Comparison of ENCODE assay signal across 8 cellular contexts in the genomic region with DNA sequence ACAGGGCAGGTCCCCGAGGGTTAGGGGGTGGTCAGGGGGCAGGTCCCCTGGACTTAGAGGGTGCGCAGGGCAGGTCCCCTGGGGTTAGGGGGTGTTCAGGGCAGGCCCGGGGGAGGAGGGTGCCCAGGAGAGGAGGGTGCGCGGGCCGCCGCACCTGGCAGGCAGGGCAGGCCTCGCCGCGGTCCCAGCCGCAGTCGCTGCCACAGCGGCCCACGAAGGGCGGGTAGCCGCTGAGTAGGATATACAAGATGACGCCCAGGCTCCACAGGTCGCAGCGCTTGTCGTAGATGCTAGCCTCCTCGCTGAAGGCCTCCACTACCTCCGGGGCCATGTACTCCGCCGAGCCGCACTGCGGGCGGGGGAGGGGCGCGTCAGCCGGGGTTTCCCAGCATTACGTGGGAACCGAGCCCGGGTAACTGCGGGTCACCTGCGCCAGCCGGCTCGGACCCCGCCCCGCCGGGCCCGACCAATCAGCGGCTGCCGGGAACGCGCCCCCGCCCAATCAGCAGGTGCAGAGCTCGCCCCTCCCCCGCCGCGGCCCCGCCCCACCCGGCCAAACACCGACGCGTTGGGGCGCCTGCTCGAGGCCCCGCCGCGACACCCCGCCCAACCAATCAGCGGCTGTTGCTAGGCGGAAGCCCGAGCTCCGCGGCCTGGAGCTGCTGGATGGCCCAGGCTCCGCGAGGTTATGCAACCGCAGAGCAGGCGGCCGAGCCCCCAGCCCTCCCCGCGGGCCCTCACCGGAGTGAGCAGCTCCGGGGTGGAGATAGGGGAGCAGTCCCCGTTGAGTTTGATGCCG. TPM values are rescaled to one million over a fixed set of nuclear protein-coding genes. Genes with fewer than 3 reads are reported as not detected.
A peak's percentile ranks its signal among the peaks of the same experiment; 100 is the strongest.
DNase-seq lines count a peak whose midpoint lies in the region; ATAC-seq and TF ChIP-seq lines count a peak whose summit lies in the region.

No MANE protein-coding gene starts in this region.

- peaks cover 5 to 32% of the 10 kb centered on the region in 2 donors for H3K4me1 Mint-ChIP-seq in natural killer cell

- no peaks in the 10 kb centered on the region for H3K9me3 Mint-ChIP-seq in natural killer cell

- CTCF ChIA-PET in Panc1 (lab: Charles Lee) = no interaction called here

- peak overlapping the region; percentile 77 for H3K27ac ChIP-seq in Panc1 (ENCODE audit: low read length)

- no peaks in the 10 kb centered on the region; the same call in 1 of the 2 replicates for H3K36me3 ChIP-seq in Panc1 (ENCODE audit: control insufficient read depth, insufficient read depth, low read length)

- DNase-seq in Caki2 (ENCODE audit: low read depth) = peak; percentile 85
- peak; percentile 85 for DNase-seq in KBM-7
- no peak for DNase-seq in Panc1 (ENCODE audit: low read depth, low spot score)
- peak; percentile 99 for DNase-seq in activated T-helper 9 cell treated with anti-CD3 and anti-CD28 coated beads, Interleukin-2, amount 50 U/mL, for 16 hours (ENCODE audit: low read depth)
- DNase-seq in fibroblast of peridontal ligament (ENCODE audit: extremely low read depth) = peak; percentile 67
- DNase-seq in natural killer cell = peak; percentile 100
- DNase-seq in stimulated activated naive CD4-positive, alpha-beta T cell (lab: John Stamatoyannopoulos, UW) = peak; percentile 97 to 100 (median 99)

- peak overlapping the region; percentile 91 to 95 for H3K27ac Mint-ChIP-seq in natural killer cell

- H3K4me1 ChIP-seq in Panc1 (ENCODE audit: control insufficient read depth, insufficient read depth, low read length) = peaks cover 41% of the 10 kb centered on the region

- no peaks in the 10 kb centered on the region for H3K9me3 ChIP-seq in Panc1 (ENCODE audit: control insufficient read depth, insufficient read depth, low read depth, low read length)

- in situ Hi-C loops in Caki2 (cut with HindIII; ENCODE audit: low pct_unique_long_range_greater_than_20kb, low sequenced_read_pairs) (no loop called here), KBM-7 (cut with MboI; ENCODE audit: low pct_unique_long_range_greater_than_20kb, low sequenced_read_pairs) (no loop called here), Panc1 (cut with HindIII; ENCODE audit: low pct_unique_long_range_greater_than_20kb, low sequenced_read_pairs) (no loop called here)

- no peaks in the 10 kb centered on the region for H3K27me3 Mint-ChIP-seq in natural killer cell (ENCODE audit: low read depth in 2 of 2)

- no peak for TF ChIP-seq CTCF in Panc1 (IDR thresholded peaks at IDR 0.05)
- TF ChIP-seq CTCF in natural killer cell (IDR thresholded peaks at IDR 0.05) = no peak

- H3K27me3 ChIP-seq in Panc1 (ENCODE audit: control insufficient read depth, insufficient read depth, low read length) = no peaks in the 10 kb centered on the region

- intact Hi-C loops in Panc1 (cut with micrococcal nuclease; ENCODE audit: unreplicated experiment) (no loop called here), natural killer cell (cut with micrococcal nuclease) (loop anchor here (1.0 kb wide), 2 partner anchors 9 to 19 kb away; partner anchors contain the start of gene MKNK2)

- BruUV-seq in Panc1 (replicated peaks; lab: Mats Ljungman, UMichigan) = no TSS peak

- H3K36me3 Mint-ChIP-seq in natural killer cell = no peaks in the 10 kb centered on the region

- peak overlapping the region in 1 of 2 experiments; percentile 23; a peak in 1 of 4 replicates for H3K4me3 ChIP-seq in Panc1 (ENCODE audit: low read depth in 2 of 2, low read length in 2 of 2)

- H3K4me3 Mint-ChIP-seq in natural killer cell = peak overlapping the region; percentile 83

- POLR2A ChIA-PET in Panc1 (lab: Charles Lee) = interaction anchor here (0.6 to 0.7 kb wide), 2 partner anchors 111 to 605 kb away, joined by 3 to 5 read pairs; no protein-coding TSS in a partner anchor

- ATAC-seq in GM21528 (IDR thresholded peaks at IDR 0.05; ENCODE audit: low FRiP score, unreplicated experiment) (peak; percentile 51), Panc1 (peak; percentile 92), natural killer cell (peak; percentile 81 to 95 (median 83))

RNA-seq across cellular contexts. Expression of gene MKNK2, which starts 9.2 kb away (rescaled TPM):
- 72.0 and 78.8 TPM in 2 replicates for total RNA-seq in Caki2 (2014; rRNA removed; shearing (Covaris generic); ENCODE audit: low replicate concordance)
- 240 TPM for total RNA-seq in Panc1 (2021; ENCODE audit: unreplicated experiment)
- polyA plus RNA-seq in Panc1 (2012; ENCODE audit: insufficient read length) = 278 TPM
- total RNA-seq in natural killer cell = 100 to 1,000 TPM; 259 to 389 (median 322) TPM

RNA-seq across cellular contexts. Expression of gene BTBD2, which starts 26.4 kb away (rescaled TPM):
- 56.1 and 65.3 TPM in 2 replicates for total RNA-seq in Caki2 (2014; rRNA removed; shearing (Covaris generic); ENCODE audit: low replicate concordance)
- 59.6 TPM for total RNA-seq in Panc1 (2021; ENCODE audit: unreplicated experiment)
- 178 TPM for polyA plus RNA-seq in Panc1 (2012; ENCODE audit: insufficient read length)
- 10 to 100 TPM; 47.6 to 57.0 (median 53.4) TPM for total RNA-seq in natural killer cell

RNA-seq across cellular contexts. Expression of gene MOB3A, which starts 54.2 kb away (rescaled TPM):
- total RNA-seq in Caki2 (2014; rRNA removed; shearing (Covaris generic); ENCODE audit: low replicate concordance) = 13.3 and 28.9 TPM in 2 replicates
- total RNA-seq in Panc1 (2021; ENCODE audit: unreplicated experiment) = 36.3 TPM
- polyA plus RNA-seq in Panc1 (2012; ENCODE audit: insufficient read length) = 21.0 TPM
- 100 to 1,000 TPM; 239 to 314 (median 246) TPM for total RNA-seq in natural killer cell

RNA-seq across cellular contexts. Expression of gene IZUMO4, which starts 54.8 kb away (rescaled TPM):
- total RNA-seq in Caki2 (2014; rRNA removed; shearing (Covaris generic); ENCODE audit: low replicate concordance) = not detected in 2 replicates
- total RNA-seq in Panc1 (2021; ENCODE audit: unreplicated experiment) = 5.4 TPM
- polyA plus RNA-seq in Panc1 (2012; ENCODE audit: insufficient read length) = 4.7 TPM
- 1 to 10 TPM; 3.3 to 7.6 (median 7.1) TPM for total RNA-seq in natural killer cell
